In genomic region chr3:194561306-194561974, GRCh38 we compare ENCODE assay signal across 2 cellular contexts.
TF ChIP-seq lines count a peak whose summit lies in the region.

No MANE protein-coding gene starts in this region.

TF ChIP-seq in IMR-90, 13 proteins besides CTCF, POLR2A, EP300 and RAD21:
- TF ChIP-seq CHD1 (IDR thresholded peaks at IDR 0.05; ENCODE audit: low read depth, low read length) (no peak), USF2 (IDR thresholded peaks at IDR 0.05; ENCODE audit: low read depth, low read length) (no peak), MAFK (IDR thresholded peaks at IDR 0.05; ENCODE audit: low read depth, low read length) (peak; percentile 45), SMC3 (IDR thresholded peaks at IDR 0.05; ENCODE audit: low read depth, low read length) (0 out of 2 replicates have a peak, but pooled peaks have one; percentile 1), ELK1 (IDR thresholded peaks at IDR 0.05; ENCODE audit: borderline replicate concordance, low read depth, low read length) (no peak), MXI1 (IDR thresholded peaks at IDR 0.05; ENCODE audit: borderline replicate concordance, low read depth, low read length) (no peak), RCOR1 (IDR thresholded peaks at IDR 0.05; ENCODE audit: insufficient replicate concordance, low read length) (no peak), FOS (IDR thresholded peaks at IDR 0.05; ENCODE audit: low read depth, low read length) (peak; percentile 50; the same call in 1 of the 2 replicates), NFE2L2 (IDR thresholded peaks at IDR 0.05; ENCODE audit: low read depth, low read length) (peak; percentile 83), MAZ (IDR thresholded peaks at IDR 0.05; ENCODE audit: borderline replicate concordance, low read depth, low read length) (no peak), BHLHE40 (IDR thresholded peaks at IDR 0.05; ENCODE audit: low read depth, low read length) (0 out of 2 replicates have a peak, but pooled peaks have one; percentile 44), CEBPB (IDR thresholded peaks at IDR 0.05; ENCODE audit: low read depth, low read length) (peak; percentile 43; the same call in 1 of the 2 replicates)

TF ChIP-seq in K562, 482 proteins besides CTCF, POLR2A, EP300 and RAD21 (continues in another document):
- TF ChIP-seq HMBOX1 (IDR thresholded peaks at IDR 0.05) (peak; percentile 51; the same call in 1 of the 2 replicates), SMAD1 (IDR thresholded peaks at IDR 0.05; ENCODE audit: low read depth, low read length, partially characterized antibody) (no peak), GATAD2B (IDR thresholded peaks at IDR 0.05; ENCODE audit: borderline replicate concordance) (peak; percentile 51; the same call in 1 of the 2 replicates), TAF15 (IDR thresholded peaks at IDR 0.05; ENCODE audit: low read depth, low read length) (no peak), MXI1 (IDR thresholded peaks at IDR 0.05; ENCODE audit: low read depth, low read length) (no peak), CSDE1 (IDR thresholded peaks at IDR 0.05) (no peak), ZNF785 (CRISPR knock-in tag; IDR thresholded peaks at IDR 0.05) (no peak), NCOA6 (IDR thresholded peaks at IDR 0.05) (no peak), BRF2 (IDR thresholded peaks at IDR 0.05; ENCODE audit: borderline replicate concordance, insufficient read depth, insufficient read length) (no peak), ARNT (IDR thresholded peaks at IDR 0.05) (peak in 1 of 2 experiments; percentile 41; a peak in 2 of 4 replicates), ZNF551 (CRISPR knock-in tag; IDR thresholded peaks at IDR 0.05) (no peak), HDAC1 (IDR thresholded peaks at IDR 0.05) (peak in 1 of 2 experiments; percentile 49; a peak in 2 of 4 replicates), MLX (CRISPR knock-in tag; conservative IDR thresholded peaks at IDR 0.05) (no peak), TEAD4 (IDR thresholded peaks at IDR 0.05; ENCODE audit: low read length) (peak; percentile 49; the same call in 1 of the 2 replicates), TEAD4 (CRISPR knock-in tag; IDR thresholded peaks at IDR 0.05; ENCODE audit: borderline replicate concordance) (no peak), ZNF354B (CRISPR knock-in tag; IDR thresholded peaks at IDR 0.05) (no peak), GTF2B (IDR thresholded peaks at IDR 0.05; ENCODE audit: extremely low read depth, insufficient read length) (no peak), KAT7 (CRISPR knock-in tag; IDR thresholded peaks at IDR 0.05; ENCODE audit: borderline replicate concordance) (no peak), GATA2 (CRISPR knock-in tag; IDR thresholded peaks at IDR 0.05) (peak; percentile 79), HDAC3 (IDR thresholded peaks at IDR 0.05; ENCODE audit: borderline replicate concordance, partially characterized antibody) (peak; percentile 60), ZNF274 (IDR thresholded peaks at IDR 0.05; ENCODE audit: borderline replicate concordance, low read depth, low read length) (no peak), RFX7 (CRISPR knock-in tag; IDR thresholded peaks at IDR 0.05) (no peak), MAX (CRISPR knock-in tag; IDR thresholded peaks at IDR 0.05) (no peak), GTF2F1 (IDR thresholded peaks at IDR 0.05; ENCODE audit: low read depth, low read length) (no peak), ZNF512 (tag; IDR thresholded peaks at IDR 0.05) (no peak), PURB (CRISPR knock-in tag; IDR thresholded peaks at IDR 0.05; ENCODE audit: low read depth) (no peak), RFX5 (IDR thresholded peaks at IDR 0.05; ENCODE audit: low read depth, low read length) (no peak), EZH2 (IDR thresholded peaks at IDR 0.05; ENCODE audit: borderline replicate concordance, low read depth, low read length) (no peak), ARID3A (IDR thresholded peaks at IDR 0.05; ENCODE audit: borderline replicate concordance, low read depth, low read length) (peak; percentile 45; the same call in 1 of the 2 replicates), NCOA2 (IDR thresholded peaks at IDR 0.05; ENCODE audit: partially characterized antibody in 2 of 2) (no peak), CCAR2 (IDR thresholded peaks at IDR 0.05; ENCODE audit: low read depth, low read length) (no peak), ZFPM2 (CRISPR knock-in tag; IDR thresholded peaks at IDR 0.05) (no peak), ZNF23 (CRISPR knock-in tag; IDR thresholded peaks at IDR 0.05) (no peak), ZNF609 (CRISPR knock-in tag; IDR thresholded peaks at IDR 0.05; ENCODE audit: borderline replicate concordance) (no peak), NR2C2 (CRISPR knock-in tag; IDR thresholded peaks at IDR 0.05) (no peak), NR2C2 (tag; IDR thresholded peaks at IDR 0.05) (peak; percentile 54; the same call in 1 of the 2 replicates), SAP30 (IDR thresholded peaks at IDR 0.05; ENCODE audit: borderline replicate concordance, insufficient read depth, low read depth, low read length, poor library complexity, severe bottlenecking) (no peak), TAF1 (IDR thresholded peaks at IDR 0.05; ENCODE audit: control insufficient read depth, extremely low read depth, insufficient read depth, low read length, severe bottlenecking) (no peak), ELF1 (tag; IDR thresholded peaks at IDR 0.05) (peak; percentile 49; the same call in 1 of the 2 replicates), MAFG (tag; conservative IDR thresholded peaks at IDR 0.05) (peak; percentile 91), RBM34 (IDR thresholded peaks at IDR 0.05; ENCODE audit: borderline replicate concordance, insufficient read depth, low read length) (no peak), MECOM (CRISPR knock-in tag; IDR thresholded peaks at IDR 0.05) (no peak), CXXC5 (CRISPR knock-in tag; IDR thresholded peaks at IDR 0.05) (peak; percentile 60), WHSC1 (IDR thresholded peaks at IDR 0.05; ENCODE audit: low read length) (no peak), NEUROD1 (IDR thresholded peaks at IDR 0.05; ENCODE audit: borderline replicate concordance, low read depth, low read length, partially characterized antibody) (peak; percentile 38), SOX6 (IDR thresholded peaks at IDR 0.05) (peak; percentile 98), CTBP1 (IDR thresholded peaks at IDR 0.05; ENCODE audit: borderline replicate concordance) (peak; percentile 80; the same call in 1 of the 2 replicates), CREBBP (IDR thresholded peaks at IDR 0.05; ENCODE audit: low read depth, low read length) (no peak), ELK1 (CRISPR knock-in tag; IDR thresholded peaks at IDR 0.05) (no peak), ZNF12 (CRISPR knock-in tag; IDR thresholded peaks at IDR 0.05) (no peak)
